In genomic region chr2:212361174-212361756, GRCh38 we compare ENCODE assay signal across 26 cellular contexts.
DNase-seq lines count a peak whose midpoint lies in the region; FAIRE-seq and TF ChIP-seq lines count a peak whose summit lies in the region.
"Had no signal": no experiment of that assay in that cellular context is flagged by ENCODE, and none has a peak within 500 bp of the region (broad histone marks: within the 10 kb centered on the region; RNA-seq: fewer than 3 reads in every experiment).

No MANE protein-coding gene starts in this region.

- H3F3A ChIP-seq in Loucy (ENCODE audit: low read depth) (no peaks in the 10 kb centered on the region), neural cell (ENCODE audit: insufficient read depth, low read length, poor library complexity, severe bottlenecking) (no peaks in the 10 kb centered on the region)

- H3K27me3 ChIP-seq in Loucy (ENCODE audit: insufficient read depth, low read length, poor library complexity, severe bottlenecking) = no peaks in the 10 kb centered on the region
- no peaks in the 10 kb centered on the region for H3K27me3 ChIP-seq in neural cell (ENCODE audit: insufficient read depth, low read depth, low read length)
- H3K27me3 ChIP-seq: heart right ventricle, neutrophil, upper lobe of right lung had no signal

- no peak overlapping the region for H3K27ac ChIP-seq in neural cell (ENCODE audit: low read length)
- H3K27ac ChIP-seq: heart right ventricle, left ventricle myocardium inferior, neutrophil, prostate gland, upper lobe of right lung, VCaP had no signal

- H3K79me2 ChIP-seq in Loucy (ENCODE audit: insufficient read depth, low read length) (no peaks in the 10 kb centered on the region), neural cell (replicated peaks; ENCODE audit: insufficient read depth, low read length) (no peaks in the 10 kb centered on the region)

- TF ChIP-seq CTCF in D721Med (IDR thresholded peaks at IDR 0.05; ENCODE audit: insufficient read depth, missing control alignments) = no peak
- TF ChIP-seq CTCF in Loucy (conservative IDR thresholded peaks at IDR 0.05; ENCODE audit: low read length) = no peak
- TF ChIP-seq CTCF in neural cell (IDR thresholded peaks at IDR 0.05; ENCODE audit: poor library complexity, severe bottlenecking) = no peak

- H3K9ac ChIP-seq in Loucy (ENCODE audit: low read depth, low read length, poor library complexity, severe bottlenecking) (no peak overlapping the region), neural cell (ENCODE audit: low read length) (no peak overlapping the region)

- H3K4me3 ChIP-seq in Loucy (ENCODE audit: low read length, poor library complexity, severe bottlenecking) (no peak overlapping the region), neural cell (ENCODE audit: low read length) (no peak overlapping the region)
- H3K4me3 ChIP-seq: heart right ventricle, left ventricle myocardium inferior, prostate gland, upper lobe of right lung had no signal

- peak; percentile 19 for TF ChIP-seq EP300 in neural cell (conservative IDR thresholded peaks at IDR 0.05; ENCODE audit: poor library complexity, severe bottlenecking)

- H3K4me2 ChIP-seq in Loucy (ENCODE audit: low read depth, low read length, poor library complexity, severe bottlenecking) (no peak overlapping the region), neural cell (ENCODE audit: low read length) (no peak overlapping the region)

- H3K9me2 ChIP-seq in Loucy (replicated peaks; ENCODE audit: low read depth, low read length) (no peaks in the 10 kb centered on the region), neural cell (ENCODE audit: insufficient read depth, low read length) (no peaks in the 10 kb centered on the region)

- H3K9me3 ChIP-seq in Loucy (ENCODE audit: insufficient read depth, low read depth, low read length) (no peaks in the 10 kb centered on the region), neural cell (ENCODE audit: low read length) (no peaks in the 10 kb centered on the region)
- H3K9me3 ChIP-seq: heart right ventricle, left ventricle myocardium inferior, neutrophil, prostate gland, upper lobe of right lung had no signal

- FAIRE-seq in D721Med (lab: Jason Lieb, UNC) = peak; percentile 38
- FAIRE-seq: endothelial cell of umbilical vein, keratinocyte had no signal

- DNase-seq in D721Med (ENCODE audit: insufficient read length, low spot score) (no peak), NCI-H526 (lab: John Stamatoyannopoulos, UW) (peak; percentile 89 to 95), NCI-H1436 (lab: John Stamatoyannopoulos, UW) (no peak), GOT3 (lab: John Stamatoyannopoulos, UW) (no peak), Kasumi-1 (lab: John Stamatoyannopoulos, UW) (no peak)
- no peak for DNase-seq in stimulated activated naive CD4-positive, alpha-beta T cell (lab: John Stamatoyannopoulos, UW)
- DNase-seq: activated CD4-positive, alpha-beta T cell treated with anti-CD3 and anti-CD28 coated beads for 4 hours; activated CD8-positive, alpha-beta T cell treated with anti-CD3 and anti-CD28 coated beads, Interleukin-2, amount 10 ng/mL, durations not matched to agents 7 days and 5 days; amygdala; HCEC 1CT; heart right ventricle; IMR-90; left ventricle myocardium inferior; mesenchymal stem cell; NCI-H2107; NCI-H82; stimulated activated CD4-positive, alpha-beta T cell treated with anti-CD3 and anti-CD28 coated beads, Interleukin-4, amount 100 ng/mL, for 24 hours; SW 1271; upper lobe of right lung had no signal

- no peak for TF ChIP-seq RAD21 in neural cell (conservative IDR thresholded peaks at IDR 0.05)

- peak overlapping the region; percentile 78; the same call in 1 of the 2 replicates for H2AFZ ChIP-seq in Loucy (ENCODE audit: low read length)
- H2AFZ ChIP-seq in neural cell (ENCODE audit: low read depth, low read length) = no peak overlapping the region

- H3K36me3 ChIP-seq in Loucy (ENCODE audit: insufficient read depth, low read length) (no peaks in the 10 kb centered on the region), neural cell (ENCODE audit: insufficient read depth, low read length) (no peaks in the 10 kb centered on the region)
- H3K36me3 ChIP-seq: heart right ventricle, left ventricle myocardium inferior, neutrophil, prostate gland, upper lobe of right lung had no signal

- peaks cover 5% of the 10 kb centered on the region for H3K4me1 ChIP-seq in Loucy (ENCODE audit: insufficient read depth, low read length, poor library complexity, severe bottlenecking)
- H3K4me1 ChIP-seq: prostate gland, upper lobe of right lung had no signal

- H4K20me1 ChIP-seq in Loucy (ENCODE audit: insufficient read depth, low read length, poor library complexity, severe bottlenecking) (no peaks in the 10 kb centered on the region), neural cell (ENCODE audit: insufficient read depth) (no peaks in the 10 kb centered on the region)

TF ChIP-seq in neural cell, 6 proteins besides CTCF, POLR2A, EP300 and RAD21:
- TF ChIP-seq MXI1 (conservative IDR thresholded peaks at IDR 0.05; ENCODE audit: poor library complexity, severe bottlenecking) (no peak), SMC3 (conservative IDR thresholded peaks at IDR 0.05; ENCODE audit: poor library complexity) (no peak), POLR2AphosphoS5 (IDR thresholded peaks at IDR 0.05) (no peak), REST (IDR thresholded peaks at IDR 0.05; ENCODE audit: borderline replicate concordance) (no peak), EZH2 (IDR thresholded peaks at IDR 0.05; ENCODE audit: borderline replicate concordance, insufficient read depth, low read length, poor library complexity, severe bottlenecking) (no peak), TAF1 (IDR thresholded peaks at IDR 0.05; ENCODE audit: low read depth) (no peak)

Comparison
In these comparisons a context has a peak if more than half of its experiments do, and no peak if none do; other contexts are left out.
1. DNase-seq: peak in NCI-H526 (2 of 2); none in D721Med (single experiment), NCI-H1436 (single experiment), GOT3 (single experiment), Kasumi-1 (0 of 2) and stimulated activated naive CD4-positive, alpha-beta T cell (0 of 6).